ENCODE assay signal across 13 cellular contexts in the genomic region with DNA sequence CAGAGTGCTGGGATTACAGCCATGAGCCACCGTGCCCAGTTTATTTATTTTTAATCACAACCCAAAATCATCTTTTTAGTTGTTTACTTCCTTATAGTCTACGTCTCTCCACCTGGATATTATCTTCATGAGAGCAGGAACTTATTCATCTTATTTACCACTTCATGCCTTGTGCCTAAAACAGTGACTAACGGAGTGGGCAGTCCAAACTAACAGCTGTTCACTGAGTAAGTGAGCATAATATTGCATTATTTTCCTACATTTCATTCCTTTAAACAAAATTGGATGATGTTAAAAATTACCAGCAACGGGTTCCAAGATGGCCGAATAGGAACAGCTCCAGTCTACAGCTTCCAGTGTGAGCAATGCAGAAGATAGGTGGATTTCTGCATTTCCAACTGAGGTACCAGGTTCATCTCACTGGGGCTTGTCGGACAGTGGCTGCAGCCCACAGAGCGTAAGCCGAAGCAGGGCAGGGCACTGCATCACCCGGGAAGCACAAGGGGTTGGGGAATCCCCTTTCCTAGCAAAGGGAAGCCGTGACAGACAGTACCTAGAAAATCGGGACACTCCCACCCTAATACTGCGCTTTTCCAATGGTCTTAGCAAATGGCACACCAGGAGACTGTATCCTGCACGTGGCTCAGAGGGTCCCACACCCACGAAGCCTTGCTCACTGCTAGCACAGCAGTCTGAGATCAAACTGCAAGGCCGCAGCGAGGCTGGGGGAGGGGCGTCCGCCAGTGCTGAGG. TPM values are rescaled to one million over a fixed set of nuclear protein-coding genes. Genes with fewer than 3 reads are reported as not detected.
DNase-seq lines count a peak whose midpoint lies in the region; ATAC-seq, FAIRE-seq and TF ChIP-seq lines count a peak whose summit lies in the region.
"Had no signal": no experiment of that assay in that cellular context is flagged by ENCODE, and none has a peak within 500 bp of the region (broad histone marks: within the 10 kb centered on the region; RNA-seq: fewer than 3 reads in every experiment).

No MANE protein-coding gene starts in this region.

- H2BK5ac ChIP-seq in H1 (ENCODE audit: low read depth, low read length) = no peak overlapping the region

- peaks cover 2 to 11% of the 10 kb centered on the region in 2 experiments; a peak in 2 of 4 replicates for H3K9me3 ChIP-seq in H1 (ENCODE audit: insufficient read depth in 2 of 2, low read depth in 1 of 2, low read length in 1 of 2)
- H3K9me3 ChIP-seq in tibial nerve = no peaks in the 10 kb centered on the region

- no peak overlapping the region; the same call in 1 of the 2 replicates for H3K27ac ChIP-seq in H1 (ENCODE audit: low read depth, low read length)
- H3K27ac ChIP-seq in tibial nerve = no peak overlapping the region
- H3K27ac ChIP-seq: 22Rv1 had no signal

- peaks cover 18% of the 10 kb centered on the region for H3K9me3 Mint-ChIP-seq in T-helper 1 cell treated with Interleukin-12 subunit alpha and Interleukin-12 subunit beta and Interleukin-4 antibody, amounts not matched to agents 30 μg/mL and 1 μg/mL, for 36 hours
- H3K9me3 Mint-ChIP-seq in activated CD4-positive, alpha-beta memory T cell treated with anti-CD3 and anti-CD28 coated beads, Interleukin-2, amount 10 ng/mL, durations not matched to agents 7 days and 5 days = peaks cover 14% of the 10 kb centered on the region

- no peak for FAIRE-seq in H1 (lab: Jason Lieb, UNC)
- FAIRE-seq: bronchial epithelial cell had no signal

- ATAC-seq in stimulated activated naive CD8-positive, alpha-beta T cell treated with anti-CD3 and anti-CD28 coated beads, Interleukin-15, Interleukin-2, amounts not matched to agents 100 U/mL and 50 U/mL, for 24 hours = no peak
- no peak for ATAC-seq in GM19023 (IDR thresholded peaks at IDR 0.05; ENCODE audit: unreplicated experiment)

- H2BK20ac ChIP-seq in H1 (ENCODE audit: low read length) = no peak overlapping the region

- H3K27me3 ChIP-seq in H1 (replicated peaks in 1 of 4; ENCODE audit: control insufficient read depth in 3 of 4, extremely low read depth in 1 of 4, insufficient read depth in 3 of 4, low read length in 3 of 4) (no peaks in the 10 kb centered on the region), tibial nerve (no peaks in the 10 kb centered on the region)

- no peak overlapping the region for H2AFZ ChIP-seq in H1 (ENCODE audit: low read length)

- H3K18ac ChIP-seq in H1 (ENCODE audit: extremely low read depth, low read length) = no peak overlapping the region

- no peak overlapping the region for H3K4me2 ChIP-seq in H1 (ENCODE audit: insufficient read depth in 1 of 2, low read depth in 2 of 2, low read length in 2 of 2)

- H3K4me1 Mint-ChIP-seq in T-helper 1 cell treated with Interleukin-12 subunit alpha and Interleukin-12 subunit beta and Interleukin-4 antibody, amounts not matched to agents 30 μg/mL and 1 μg/mL, for 36 hours (ENCODE audit: low read depth) = peaks cover 49% of the 10 kb centered on the region
- peaks cover 63% of the 10 kb centered on the region for H3K4me1 Mint-ChIP-seq in activated CD4-positive, alpha-beta memory T cell treated with anti-CD3 and anti-CD28 coated beads, Interleukin-2, amount 10 ng/mL, durations not matched to agents 7 days and 5 days

- no peak overlapping the region for H4K8ac ChIP-seq in H1 (ENCODE audit: extremely low read depth, insufficient read depth, low read length)

- H3K79me2 ChIP-seq in H1 (ENCODE audit: control insufficient read depth in 1 of 2, insufficient read depth in 2 of 2, low read length in 2 of 2) = peaks cover 0 to 10% of the 10 kb centered on the region in 2 experiments; a peak in 2 of 4 replicates

- no peak overlapping the region for H3K14ac ChIP-seq in H1 (ENCODE audit: insufficient read length)

- H4K91ac ChIP-seq in H1 (replicated peaks; ENCODE audit: insufficient read length, low read length) = no peak overlapping the region

- POLR2A ChIA-PET in activated CD4-positive, alpha-beta memory T cell treated with anti-CD3 and anti-CD28 coated beads, Interleukin-2, amount 10 ng/mL, durations not matched to agents 7 days and 5 days (lab: Charles Lee) = interaction anchor here (1.0 to 1.8 kb wide), 6 partner anchors 8 to 121 kb away, joined by 3 to 7 read pairs (median 4); a partner anchor contains a TSS
- POLR2A ChIA-PET in H1 (lab: Charles Lee; ENCODE audit: partially characterized antibody) = interaction anchor here (0.7 to 2.1 kb wide), 3 partner anchors 13 to 97 kb away, joined by 3 to 8 read pairs (median 3); no protein-coding TSS in a partner anchor

- peak overlapping the region; percentile 16 for H3K27ac Mint-ChIP-seq in T-helper 1 cell treated with Interleukin-12 subunit alpha and Interleukin-12 subunit beta and Interleukin-4 antibody, amounts not matched to agents 30 μg/mL and 1 μg/mL, for 36 hours
- peak overlapping the region; percentile 56 for H3K27ac Mint-ChIP-seq in activated CD4-positive, alpha-beta memory T cell treated with anti-CD3 and anti-CD28 coated beads, Interleukin-2, amount 10 ng/mL, durations not matched to agents 7 days and 5 days

- peak overlapping the region; percentile 50; the same call in 1 of the 2 replicates for H2BK12ac ChIP-seq in H1 (ENCODE audit: low read depth, low read length)

- H3K4me1 ChIP-seq in H1 (replicated peaks in 1 of 4; ENCODE audit: control insufficient read depth in 3 of 4, insufficient read depth in 4 of 4, low read length in 3 of 4) = no peaks in the 10 kb centered on the region
- H3K4me1 ChIP-seq in tibial nerve = peaks cover 0 to 25% (median 3%) of the 10 kb centered on the region in 4 donors

- no peaks in the 10 kb centered on the region for H4K20me1 ChIP-seq in H1 (replicated peaks in 1 of 2; ENCODE audit: control insufficient read depth in 1 of 2, insufficient read depth in 2 of 2, low read length in 2 of 2)

- no peaks in the 10 kb centered on the region for H3K23me2 ChIP-seq in H1 (ENCODE audit: low read depth, low read length)

- no peak overlapping the region for H4K5ac ChIP-seq in H1 (ENCODE audit: insufficient read length, low read depth, low read length)

- CTCF ChIA-PET in activated CD4-positive, alpha-beta memory T cell treated with anti-CD3 and anti-CD28 coated beads, Interleukin-2, amount 10 ng/mL, durations not matched to agents 7 days and 5 days (lab: Charles Lee) = no interaction called here
- CTCF ChIA-PET in H1 (lab: Charles Lee; ENCODE audit: partially characterized antibody) = interaction anchor here (0.7 to 1.2 kb wide), 6 partner anchors 10 to 175 kb away, joined by 3 to 5 read pairs (median 3); no protein-coding TSS in a partner anchor

- H3K36me3 ChIP-seq in H1 (ENCODE audit: control insufficient read depth in 2 of 4, insufficient read depth in 4 of 4, low read length in 3 of 4) (peaks cover 0 to 13% (median 2%) of the 10 kb centered on the region in 4 experiments; a peak in 2 of 8 replicates), tibial nerve (peaks cover 0 to 12% (median 0%) of the 10 kb centered on the region in 3 donors)

- no peak overlapping the region for H3K56ac ChIP-seq in H1 (replicated peaks; ENCODE audit: insufficient read length, low read depth, low read length)

- no peaks in the 10 kb centered on the region for H3K79me1 ChIP-seq in H1 (ENCODE audit: low read depth, low read length)

- H3K36me3 Mint-ChIP-seq in T-helper 1 cell treated with Interleukin-12 subunit alpha and Interleukin-12 subunit beta and Interleukin-4 antibody, amounts not matched to agents 30 μg/mL and 1 μg/mL, for 36 hours (ENCODE audit: low read depth) = peaks cover 53% of the 10 kb centered on the region
- H3K36me3 Mint-ChIP-seq in activated CD4-positive, alpha-beta memory T cell treated with anti-CD3 and anti-CD28 coated beads, Interleukin-2, amount 10 ng/mL, durations not matched to agents 7 days and 5 days (ENCODE audit: low read depth) = peaks cover 92% of the 10 kb centered on the region

- H3K23ac ChIP-seq in H1 (ENCODE audit: insufficient read length) = no peak overlapping the region

- WGBS in H1 (ENCODE audit: extremely low coverage in 1 of 2, insufficient coverage in 1 of 2, insufficient read length in 1 of 2, insufficient replicate concordance in 2 of 2, low coverage in 1 of 2, low lambda C conversion rate in 2 of 2, missing lambda C conversion rate in 1 of 2), 2 experiments = 82% methylated on average over 18 of the region's 18 CpGs; no CpG with 5 or more reads in 1 of the 2 experiments
- WGBS in tibial nerve, 2 donors = 86 to 91% methylated on average over 18 of the region's 18 CpGs

- TF ChIP-seq POLR2A in H1 (IDR thresholded peaks at IDR 0.05; ENCODE audit: control extremely low read depth in 1 of 2, low read depth in 2 of 2, low read length in 2 of 2) = no peak
- TF ChIP-seq POLR2A in tibial nerve (IDR thresholded peaks at IDR 0.05) = no peak

- TF ChIP-seq RAD21 in H1 (IDR thresholded peaks at IDR 0.05 in 1 of 2, conservative IDR thresholded peaks at IDR 0.05 in 1 of 2; ENCODE audit: low read depth in 2 of 2, low read length in 2 of 2) = no peak

- no peak overlapping the region for H2BK120ac ChIP-seq in H1 (replicated peaks; ENCODE audit: low read depth, low read length)

- H2AK5ac ChIP-seq in H1 (ENCODE audit: low read depth, low read length) = no peak overlapping the region

- DNase-seq in T-helper 1 cell = no peak
- peak; percentile 40 for DNase-seq in activated CD4-positive, alpha-beta memory T cell treated with anti-CD3 and anti-CD28 coated beads, Interleukin-2, amount 10 ng/mL, durations not matched to agents 7 days and 5 days
- no peak for DNase-seq in H1 (ENCODE audit: low read depth in 1 of 2, low spot score in 2 of 2)
- DNase-seq in stimulated activated naive CD8-positive, alpha-beta T cell treated with anti-CD3 and anti-CD28 coated beads, Interleukin-15, Interleukin-2, amounts not matched to agents 100 U/mL and 50 U/mL, for 24 hours = peak; percentile 46
- DNase-seq in tibial nerve (ENCODE audit: low spot score in 2 of 2) = no peak
- no peak for DNase-seq in NCI-H524 (lab: John Stamatoyannopoulos, UW)
- DNase-seq: NCI-H748 treated with DMSO at 0.1 percent for 48 hours, RPMI8226, T1000 had no signal

- H3K4ac ChIP-seq in H1 (replicated peaks; ENCODE audit: insufficient read length, low read depth, low read length) = no peak overlapping the region

- no peak overlapping the region for H2BK15ac ChIP-seq in H1 (ENCODE audit: low read length)

- no peak for TF ChIP-seq EP300 in H1 (IDR thresholded peaks at IDR 0.05; ENCODE audit: borderline replicate concordance in 1 of 2, low read depth in 2 of 2, low read length in 2 of 2)
- no peak for TF ChIP-seq EP300 in tibial nerve (IDR thresholded peaks at IDR 0.05)

- H3K4me3 ChIP-seq in H1 (ENCODE audit: extremely low read depth in 1 of 4, insufficient read depth in 2 of 4, low read depth in 3 of 4, low read length in 4 of 4) = no peak overlapping the region
- H3K4me3 ChIP-seq in tibial nerve = no peak overlapping the region

- H3K4me3 Mint-ChIP-seq in T-helper 1 cell treated with Interleukin-12 subunit alpha and Interleukin-12 subunit beta and Interleukin-4 antibody, amounts not matched to agents 30 μg/mL and 1 μg/mL, for 36 hours = peak overlapping the region; percentile 36
- H3K4me3 Mint-ChIP-seq in activated CD4-positive, alpha-beta memory T cell treated with anti-CD3 and anti-CD28 coated beads, Interleukin-2, amount 10 ng/mL, durations not matched to agents 7 days and 5 days = no peak overlapping the region

- no peaks in the 10 kb centered on the region for H3K27me3 Mint-ChIP-seq in T-helper 1 cell treated with Interleukin-12 subunit alpha and Interleukin-12 subunit beta and Interleukin-4 antibody, amounts not matched to agents 30 μg/mL and 1 μg/mL, for 36 hours (ENCODE audit: low read depth)
- H3K27me3 Mint-ChIP-seq in activated CD4-positive, alpha-beta memory T cell treated with anti-CD3 and anti-CD28 coated beads, Interleukin-2, amount 10 ng/mL, durations not matched to agents 7 days and 5 days = no peaks in the 10 kb centered on the region

- no peak for TF ChIP-seq CTCF in H1 (IDR thresholded peaks at IDR 0.05; ENCODE audit: control extremely low read depth in 1 of 3, insufficient read depth in 1 of 3, low read depth in 1 of 3, low read length in 3 of 3)
- TF ChIP-seq CTCF in tibial nerve (IDR thresholded peaks at IDR 0.05) = no peak

- no peak overlapping the region for H3K9ac ChIP-seq in H1 (replicated peaks in 1 of 4; ENCODE audit: extremely low read depth in 1 of 4, low read depth in 3 of 4, low read length in 3 of 4)

RNA-seq across cellular contexts. Expression of a gene that starts 14.1 kb away (rescaled TPM):
- total RNA-seq in activated CD4-positive, alpha-beta memory T cell treated with anti-CD3 and anti-CD28 coated beads, Interleukin-2, amount 10 ng/mL, durations not matched to agents 7 days and 5 days = 100 to 1,000 TPM; 331 to 343 TPM
- 80.1 and 82.3 TPM in 2 replicates for total RNA-seq in H1 (2021; fragmentation: NEBNext Ultra II Directional; extraction: Animal tissue kit (Norgen Biotek cat#: 25700))
- polyA plus RNA-seq in H1 (2011; rRNA removed) = 25.4 and 75.5 TPM in 2 replicates
- polyA plus RNA-seq in H1 (2011; cell fraction: cytosol; rRNA removed) = 60.1 TPM
- 52.9 TPM for polyA plus RNA-seq in H1 (2011; cell fraction: nucleus; rRNA removed)
- polyA plus RNA-seq in H1 (2012, experiment 1 of 2) = 63.1 to 79.7 TPM (median 72.2 TPM) in 4 replicates
- polyA plus RNA-seq in H1 (2012, experiment 2 of 2) = 6.1 TPM
- 39.8 TPM for polyA plus RNA-seq in H1 (2013, experiment 1 of 2)
- polyA plus RNA-seq in H1 (2013, experiment 2 of 2) = 45.5 TPM
- polyA minus RNA-seq in H1 (2011; rRNA and poly(A)+ RNA removed) = 124 and 302 TPM in 2 replicates
- polyA minus RNA-seq in H1 (2011; cell fraction: cytosol; rRNA and poly(A)+ RNA removed) = 79.0 TPM
- 301 TPM for polyA minus RNA-seq in H1 (2011; cell fraction: nucleus; rRNA and poly(A)+ RNA removed)
- total RNA-seq in tibial nerve = 100 to 1,000 TPM; 145 to 196 (median 181) TPM

Comparison
In these comparisons a context has a peak if more than half of its experiments do, and no peak if none do; other contexts are left out.
1. DNase-seq: peak in activated CD4-positive, alpha-beta memory T cell treated with anti-CD3 and anti-CD28 coated beads, Interleukin-2, amount 10 ng/mL, durations not matched to agents 7 days and 5 days (single experiment) and stimulated activated naive CD8-positive, alpha-beta T cell treated with anti-CD3 and anti-CD28 coated beads, Interleukin-15, Interleukin-2, amounts not matched to agents 100 U/mL and 50 U/mL, for 24 hours (single experiment); none in T-helper 1 cell (0 of 5), H1 (0 of 2), tibial nerve (0 of 2) and NCI-H524 (0 of 2).